ENCODE assay signal across 13 cellular contexts in genomic region chr2:203783496-203784203, GRCh38.
A peak's percentile ranks its signal among the peaks of the same experiment; 100 is the strongest.
DNase-seq lines count a peak whose midpoint lies in the region; TF ChIP-seq lines count a peak whose summit lies in the region.
"Had no signal": no experiment of that assay in that cellular context is flagged by ENCODE, and none has a peak within 500 bp of the region (broad histone marks: within the 10 kb centered on the region; RNA-seq: fewer than 3 reads in every experiment).

No MANE protein-coding gene starts in this region.

- TF ChIP-seq EP300 in SK-N-SH (IDR thresholded peaks at IDR 0.05; ENCODE audit: borderline replicate concordance in 1 of 2, low read depth in 1 of 2, low read length in 1 of 2) = peak in 1 of 2 experiments; percentile 66; a peak in 2 of 4 replicates

- no peaks in the 10 kb centered on the region for H3K9me3 ChIP-seq in SK-N-SH
- H3K9me3 ChIP-seq: A549 had no signal

- H3F3A ChIP-seq in SK-N-SH (replicated peaks; ENCODE audit: insufficient read depth) = peaks cover 6% of the 10 kb centered on the region

- CTCF ChIA-PET in SK-N-SH (lab: Yijun Ruan, JAX) = interaction anchor here (0.6 to 3.5 kb wide), 8 partner anchors 9 to 301 kb away, joined by 3 to 19 read pairs (median 3); no protein-coding TSS in a partner anchor

- peak overlapping the region; percentile 7; the same call in 1 of the 2 replicates for H2AFZ ChIP-seq in SK-N-SH (ENCODE audit: low read depth)
- H2AFZ ChIP-seq: parathyroid adenoma had no signal

- no peaks in the 10 kb centered on the region for H3K79me2 ChIP-seq in SK-N-SH (ENCODE audit: insufficient read depth)
- H3K79me2 ChIP-seq: parathyroid adenoma had no signal

- H3K9me2 ChIP-seq in SK-N-SH = no peaks in the 10 kb centered on the region

- H3K27me3 ChIP-seq in SK-N-SH (ENCODE audit: insufficient read depth) = no peaks in the 10 kb centered on the region

- no peak for TF ChIP-seq RAD21 in SK-N-SH (IDR thresholded peaks at IDR 0.05; ENCODE audit: low read length)

- no peaks in the 10 kb centered on the region for H4K20me1 ChIP-seq in SK-N-SH (ENCODE audit: insufficient read depth)

- peak overlapping the region; percentile 71 to 77 for H3K27ac ChIP-seq in SK-N-SH (ENCODE audit: low read depth in 2 of 2, low read length in 1 of 2)
- H3K27ac ChIP-seq: parathyroid adenoma had no signal

- no peaks in the 10 kb centered on the region for H3K36me3 ChIP-seq in SK-N-SH (replicated peaks in 1 of 2; ENCODE audit: control insufficient read depth in 1 of 2, insufficient read depth in 2 of 2, low read length in 1 of 2)

- 62% methylated on average over 4 of the region's 4 CpGs for WGBS in SK-N-SH (ENCODE audit: low lambda C conversion rate)

- peak; percentile 1 for DNase-seq in NCI-H82 (lab: John Stamatoyannopoulos, UW)
- no peak for DNase-seq in NCI-H82 treated with DMSO at 0.1 percent for 48 hours (lab: John Stamatoyannopoulos, UW; ENCODE audit: unreplicated experiment)
- DNase-seq in SK-N-SH = no peak
- peak; percentile 57 to 82 for DNase-seq in foreskin fibroblast
- peak; percentile 76 for DNase-seq in skeletal muscle cell (ENCODE audit: low read depth)
- DNase-seq in mucosa of gallbladder (ENCODE audit: low spot score) = no peak
- DNase-seq in activated CD4-positive, CD25-positive, alpha-beta regulatory T cell treated with anti-CD3 and anti-CD28 coated beads, Interleukin-2, amount 50 U/mL, for 72 hours = no peak
- DNase-seq in activated CD4-positive, alpha-beta T cell treated with anti-CD3 and anti-CD28 coated beads for 1 hour = no peak
- DNase-seq: activated T-cell treated with anti-CD3 and anti-CD28 coated beads, Interleukin-2, amount 50 U/mL, for 1 hour; NCI-H1048; T-helper 9 cell had no signal

- H3K4me2 ChIP-seq in SK-N-SH = peak overlapping the region; percentile 49; the same call in 1 of the 2 replicates
- H3K4me2 ChIP-seq: A549 had no signal

- POLR2A ChIA-PET in SK-N-SH (lab: Yijun Ruan, JAX) = no interaction called here

- peak overlapping the region; percentile 58 for H3K9ac ChIP-seq in SK-N-SH
- H3K9ac ChIP-seq: parathyroid adenoma had no signal

- peaks cover 2 to 36% of the 10 kb centered on the region in 2 experiments for H3K4me1 ChIP-seq in SK-N-SH (ENCODE audit: control insufficient read depth in 1 of 2, insufficient read depth in 2 of 2, low read depth in 1 of 2, low read length in 1 of 2)
- H3K4me1 ChIP-seq: parathyroid adenoma had no signal

- TF ChIP-seq CTCF in SK-N-SH (IDR thresholded peaks at IDR 0.05) (no peak), foreskin fibroblast (IDR thresholded peaks at IDR 0.05; ENCODE audit: low read depth, low read length) (no peak)

- no peak overlapping the region for H3K4me3 ChIP-seq in SK-N-SH (ENCODE audit: low read depth in 2 of 2, low read length in 1 of 2)
- no peak overlapping the region for H3K4me3 ChIP-seq in foreskin fibroblast (ENCODE audit: low read depth in 1 of 2, low read length in 2 of 2)
- no peak overlapping the region for H3K4me3 ChIP-seq in skeletal muscle cell (ENCODE audit: low read depth, low read length)
- H3K4me3 ChIP-seq: A549 had no signal

TF ChIP-seq in SK-N-SH, 30 proteins besides CTCF, POLR2A, EP300 and RAD21 (continues in another document):
- TF ChIP-seq ZBTB33 (IDR thresholded peaks at IDR 0.05; ENCODE audit: borderline replicate concordance, low read depth) = no peak
- TF ChIP-seq CHD2 (IDR thresholded peaks at IDR 0.05; ENCODE audit: low read length, partially characterized antibody) = no peak
- no peak for TF ChIP-seq SMC3 (IDR thresholded peaks at IDR 0.05; ENCODE audit: low read depth, low read length)
- TF ChIP-seq USF1 (IDR thresholded peaks at IDR 0.05; ENCODE audit: borderline replicate concordance, low read depth) = no peak
- no peak for TF ChIP-seq ELF1 (IDR thresholded peaks at IDR 0.05)
- TF ChIP-seq RXRA (IDR thresholded peaks at IDR 0.05; ENCODE audit: borderline replicate concordance, low read depth) = peak; percentile 74; the same call in 1 of the 2 replicates
- TF ChIP-seq, protein P1, sequence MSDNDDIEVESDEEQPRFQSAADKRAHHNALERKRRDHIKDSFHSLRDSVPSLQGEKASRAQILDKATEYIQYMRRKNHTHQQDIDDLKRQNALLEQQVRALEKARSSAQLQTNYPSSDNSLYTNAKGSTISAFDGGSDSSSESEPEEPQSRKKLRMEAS (IDR thresholded peaks at IDR 0.05; ENCODE audit: low read depth) = no peak
- TF ChIP-seq SIN3A (IDR thresholded peaks at IDR 0.05; ENCODE audit: borderline replicate concordance, low read depth, low read length) = no peak
- no peak for TF ChIP-seq RCOR1 (IDR thresholded peaks at IDR 0.05; ENCODE audit: low read length)
- peak; percentile 63 for TF ChIP-seq TCF12 (IDR thresholded peaks at IDR 0.05)
- peak; percentile 84 for TF ChIP-seq TEAD4 (IDR thresholded peaks at IDR 0.05; ENCODE audit: borderline replicate concordance, insufficient read depth)
- TF ChIP-seq, protein P2, sequence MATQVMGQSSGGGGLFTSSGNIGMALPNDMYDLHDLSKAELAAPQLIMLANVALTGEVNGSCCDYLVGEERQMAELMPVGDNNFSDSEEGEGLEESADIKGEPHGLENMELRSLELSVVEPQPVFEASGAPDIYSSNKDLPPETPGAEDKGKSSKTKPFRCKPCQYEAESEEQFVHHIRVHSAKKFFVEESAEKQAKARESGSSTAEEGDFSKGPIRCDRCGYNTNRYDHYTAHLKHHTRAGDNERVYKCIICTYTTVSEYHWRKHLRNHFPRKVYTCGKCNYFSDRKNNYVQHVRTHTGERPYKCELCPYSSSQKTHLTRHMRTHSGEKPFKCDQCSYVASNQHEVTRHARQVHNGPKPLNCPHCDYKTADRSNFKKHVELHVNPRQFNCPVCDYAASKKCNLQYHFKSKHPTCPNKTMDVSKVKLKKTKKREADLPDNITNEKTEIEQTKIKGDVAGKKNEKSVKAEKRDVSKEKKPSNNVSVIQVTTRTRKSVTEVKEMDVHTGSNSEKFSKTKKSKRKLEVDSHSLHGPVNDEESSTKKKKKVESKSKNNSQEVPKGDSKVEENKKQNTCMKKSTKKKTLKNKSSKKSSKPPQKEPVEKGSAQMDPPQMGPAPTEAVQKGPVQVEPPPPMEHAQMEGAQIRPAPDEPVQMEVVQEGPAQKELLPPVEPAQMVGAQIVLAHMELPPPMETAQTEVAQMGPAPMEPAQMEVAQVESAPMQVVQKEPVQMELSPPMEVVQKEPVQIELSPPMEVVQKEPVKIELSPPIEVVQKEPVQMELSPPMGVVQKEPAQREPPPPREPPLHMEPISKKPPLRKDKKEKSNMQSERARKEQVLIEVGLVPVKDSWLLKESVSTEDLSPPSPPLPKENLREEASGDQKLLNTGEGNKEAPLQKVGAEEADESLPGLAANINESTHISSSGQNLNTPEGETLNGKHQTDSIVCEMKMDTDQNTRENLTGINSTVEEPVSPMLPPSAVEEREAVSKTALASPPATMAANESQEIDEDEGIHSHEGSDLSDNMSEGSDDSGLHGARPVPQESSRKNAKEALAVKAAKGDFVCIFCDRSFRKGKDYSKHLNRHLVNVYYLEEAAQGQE (IDR thresholded peaks at IDR 0.05; ENCODE audit: low read depth, low read length) = no peak
- no peak for TF ChIP-seq MEF2A (IDR thresholded peaks at IDR 0.05; ENCODE audit: borderline replicate concordance, low read depth)
- TF ChIP-seq, protein P3, sequence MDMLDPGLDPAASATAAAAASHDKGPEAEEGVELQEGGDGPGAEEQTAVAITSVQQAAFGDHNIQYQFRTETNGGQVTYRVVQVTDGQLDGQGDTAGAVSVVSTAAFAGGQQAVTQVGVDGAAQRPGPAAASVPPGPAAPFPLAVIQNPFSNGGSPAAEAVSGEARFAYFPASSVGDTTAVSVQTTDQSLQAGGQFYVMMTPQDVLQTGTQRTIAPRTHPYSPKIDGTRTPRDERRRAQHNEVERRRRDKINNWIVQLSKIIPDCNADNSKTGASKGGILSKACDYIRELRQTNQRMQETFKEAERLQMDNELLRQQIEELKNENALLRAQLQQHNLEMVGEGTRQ (IDR thresholded peaks at IDR 0.05; ENCODE audit: borderline replicate concordance, low read depth, low read length) = no peak
- TF ChIP-seq MXI1 (IDR thresholded peaks at IDR 0.05; ENCODE audit: low read depth, low read length) = no peak
- TF ChIP-seq FOSL2 (IDR thresholded peaks at IDR 0.05; ENCODE audit: borderline replicate concordance, low read depth) = peak; percentile 27; the same call in 1 of the 2 replicates
- no peak for TF ChIP-seq GATA2 (CRISPR knock-in tag; IDR thresholded peaks at IDR 0.05)
- peak; percentile 54; the same call in 1 of the 2 replicates for TF ChIP-seq NFIC (IDR thresholded peaks at IDR 0.05; ENCODE audit: borderline replicate concordance)
- TF ChIP-seq, protein P4, sequence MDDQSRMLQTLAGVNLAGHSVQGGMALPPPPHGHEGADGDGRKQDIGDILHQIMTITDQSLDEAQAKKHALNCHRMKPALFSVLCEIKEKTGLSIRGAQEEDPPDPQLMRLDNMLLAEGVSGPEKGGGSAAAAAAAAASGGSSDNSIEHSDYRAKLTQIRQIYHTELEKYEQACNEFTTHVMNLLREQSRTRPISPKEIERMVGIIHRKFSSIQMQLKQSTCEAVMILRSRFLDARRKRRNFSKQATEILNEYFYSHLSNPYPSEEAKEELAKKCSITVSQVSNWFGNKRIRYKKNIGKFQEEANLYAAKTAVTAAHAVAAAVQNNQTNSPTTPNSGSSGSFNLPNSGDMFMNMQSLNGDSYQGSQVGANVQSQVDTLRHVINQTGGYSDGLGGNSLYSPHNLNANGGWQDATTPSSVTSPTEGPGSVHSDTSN (IDR thresholded peaks at IDR 0.05) = peak; percentile 69

Comparison
In these comparisons a context has a peak if more than half of its experiments do, and no peak if none do; other contexts are left out.
1. DNase-seq: peak in NCI-H82 (single experiment), foreskin fibroblast (2 of 2) and skeletal muscle cell (single experiment); none in NCI-H82 treated with DMSO at 0.1 percent for 48 hours (single experiment), SK-N-SH (single experiment), mucosa of gallbladder (single experiment), activated CD4-positive, CD25-positive, alpha-beta regulatory T cell treated with anti-CD3 and anti-CD28 coated beads, Interleukin-2, amount 50 U/mL, for 72 hours (single experiment) and activated CD4-positive, alpha-beta T cell treated with anti-CD3 and anti-CD28 coated beads for 1 hour (single experiment).